20 cellular contexts compared by ENCODE assay signal in genomic region chr1:117670996-117671780, GRCh38.
A peak's percentile ranks its signal among the peaks of the same experiment; 100 is the strongest.
DNase-seq lines count a peak whose midpoint lies in the region; ATAC-seq and TF ChIP-seq lines count a peak whose summit lies in the region.
"Had no signal": no experiment of that assay in that cellular context is flagged by ENCODE, and none has a peak within 500 bp of the region (broad histone marks: within the 10 kb centered on the region; RNA-seq: fewer than 3 reads in every experiment).

No MANE protein-coding gene starts in this region.

- TF ChIP-seq CTCF in CD14-positive monocyte (IDR thresholded peaks at IDR 0.05), result no peak
- TF ChIP-seq CTCF in activated B cell treated with CpG ODN at 0.5 μM for 24 hours (IDR thresholded peaks at IDR 0.05), result no peak
- TF ChIP-seq CTCF in lower lobe of right lung (IDR thresholded peaks at IDR 0.05), result no peak
- TF ChIP-seq CTCF in activated CD8-positive, alpha-beta T cell treated with anti-CD3 and anti-CD28 coated beads for 36 hours (IDR thresholded peaks at IDR 0.05), result no peak

- H3K27ac Mint-ChIP-seq in CD14-positive monocyte, result peak overlapping the region in 3 of 7 donors; percentile 12 to 64 (median 41)
- H3K27ac Mint-ChIP-seq in IgD-negative memory B cell, result peak overlapping the region in 1 of 3 donors; percentile 31
- peak overlapping the region; percentile 82 for H3K27ac Mint-ChIP-seq in activated B cell treated with CpG ODN at 0.5 μM for 24 hours
- no peak overlapping the region for H3K27ac Mint-ChIP-seq in activated CD8-positive, alpha-beta T cell treated with anti-CD3 and anti-CD28 coated beads for 36 hours
- H3K27ac Mint-ChIP-seq: activated CD4-positive, alpha-beta memory T cell treated with anti-CD3 and anti-CD28 coated beads, Interleukin-2, amount 10 ng/mL, durations not matched to agents 7 days and 5 days; activated T-cell treated with anti-CD3 and anti-CD28 coated beads, Interleukin-2, amount 50 U/mL, for 24 hours; CD8-positive, alpha-beta T cell had no signal

- H3K9me3 ChIP-seq in lower lobe of right lung, result no peaks in the 10 kb centered on the region
- H3K9me3 ChIP-seq: spleen, upper lobe of left lung had no signal

- no peaks in the 10 kb centered on the region for H3K36me3 ChIP-seq in lower lobe of right lung
- H3K36me3 ChIP-seq: spleen, upper lobe of left lung had no signal

- H3K27me3 Mint-ChIP-seq in CD14-positive monocyte (ENCODE audit: low read depth in 3 of 3) (peaks cover 0 to 2% (median 2%) of the 10 kb centered on the region in 3 donors), IgD-negative memory B cell (no peaks in the 10 kb centered on the region), activated B cell treated with CpG ODN at 0.5 μM for 24 hours (no peaks in the 10 kb centered on the region)
- peaks cover 36% of the 10 kb centered on the region for H3K27me3 Mint-ChIP-seq in activated CD8-positive, alpha-beta T cell treated with anti-CD3 and anti-CD28 coated beads for 36 hours
- H3K27me3 Mint-ChIP-seq: activated CD4-positive, alpha-beta memory T cell treated with anti-CD3 and anti-CD28 coated beads, Interleukin-2, amount 10 ng/mL, durations not matched to agents 7 days and 5 days; central memory CD8-positive, alpha-beta T cell had no signal

- CTCF ChIA-PET in activated B cell treated with CpG ODN at 0.5 μM for 24 hours (lab: Charles Lee), result interaction anchor here (0.8 to 9.0 kb wide), 7 partner anchors 9 to 159 kb away, joined by 3 to 211 read pairs (median 4); partner anchors contain the start of gene TENT5C
- CTCF ChIA-PET in activated CD8-positive, alpha-beta T cell treated with anti-CD3 and anti-CD28 coated beads for 36 hours (lab: Charles Lee), result interaction anchor here (1.4 to 7.0 kb wide), 5 partner anchors 12 to 137 kb away, joined by 4 to 40 read pairs (median 6); no protein-coding TSS in a partner anchor

- peak overlapping the region; percentile 14 to 39 for H3K4me3 Mint-ChIP-seq in CD14-positive monocyte
- H3K4me3 Mint-ChIP-seq in IgD-negative memory B cell, result peak overlapping the region in 3 of 4 donors; percentile 21 to 88 (median 55)
- H3K4me3 Mint-ChIP-seq in activated B cell treated with CpG ODN at 0.5 μM for 24 hours, result peak overlapping the region; percentile 17
- no peak overlapping the region for H3K4me3 Mint-ChIP-seq in activated CD8-positive, alpha-beta T cell treated with anti-CD3 and anti-CD28 coated beads for 36 hours
- H3K4me3 Mint-ChIP-seq: activated CD4-positive, alpha-beta memory T cell treated with anti-CD3 and anti-CD28 coated beads, Interleukin-2, amount 10 ng/mL, durations not matched to agents 7 days and 5 days; activated T-cell treated with anti-CD3 and anti-CD28 coated beads, Interleukin-2, amount 50 U/mL, for 24 hours; CD8-positive, alpha-beta T cell; central memory CD8-positive, alpha-beta T cell; neural crest cell had no signal

- H3K27me3 ChIP-seq in lower lobe of right lung (ENCODE audit: low read depth), result no peaks in the 10 kb centered on the region
- H3K27me3 ChIP-seq: spleen, upper lobe of left lung had no signal

- DNase-seq in CD14-positive monocyte (ENCODE audit: low spot score) (no peak), activated B cell treated with CpG ODN at 0.5 μM for 24 hours (no peak), lower lobe of right lung (no peak), NCI-H226 (no peak), NCI-H2081 treated with DMSO at 0.1 percent for 48 hours (lab: John Stamatoyannopoulos, UW) (no peak)
- DNase-seq in activated CD8-positive, alpha-beta T cell treated with anti-CD3 and anti-CD28 coated beads for 36 hours, result no peak
- DNase-seq: activated CD4-positive, alpha-beta memory T cell treated with anti-CD3 and anti-CD28 coated beads, Interleukin-2, amount 10 ng/mL, durations not matched to agents 7 days and 5 days; activated naive CD4-positive, alpha-beta T cell; activated T-cell treated with anti-CD3 and anti-CD28 coated beads, Interleukin-2, amount 50 U/mL, for 24 hours; effector CD8-positive, alpha-beta T cell; NCI-H1436; spleen; stimulated activated CD4-positive, alpha-beta T cell treated with anti-CD3 and anti-CD28 coated beads, Interleukin-4, amount 100 ng/mL, for 24 hours; T-helper 2 cell had no signal

- no peak overlapping the region for H3K4me3 ChIP-seq in lower lobe of right lung
- H3K4me3 ChIP-seq: spleen, upper lobe of left lung had no signal

- no peaks in the 10 kb centered on the region for H3K9me3 Mint-ChIP-seq in CD14-positive monocyte
- H3K9me3 Mint-ChIP-seq in IgD-negative memory B cell, result no peaks in the 10 kb centered on the region
- no peaks in the 10 kb centered on the region for H3K9me3 Mint-ChIP-seq in activated B cell treated with CpG ODN at 0.5 μM for 24 hours
- no peaks in the 10 kb centered on the region for H3K9me3 Mint-ChIP-seq in activated CD8-positive, alpha-beta T cell treated with anti-CD3 and anti-CD28 coated beads for 36 hours
- H3K9me3 Mint-ChIP-seq: activated T-cell treated with anti-CD3 and anti-CD28 coated beads, Interleukin-2, amount 50 U/mL, for 24 hours; CD8-positive, alpha-beta T cell; central memory CD8-positive, alpha-beta T cell; neural crest cell had no signal

- no peaks in the 10 kb centered on the region for H3K36me3 Mint-ChIP-seq in CD14-positive monocyte
- H3K36me3 Mint-ChIP-seq in IgD-negative memory B cell, result peaks cover 2% of the 10 kb centered on the region
- H3K36me3 Mint-ChIP-seq in activated B cell treated with CpG ODN at 0.5 μM for 24 hours (ENCODE audit: low read depth), result no peaks in the 10 kb centered on the region
- H3K36me3 Mint-ChIP-seq in activated CD8-positive, alpha-beta T cell treated with anti-CD3 and anti-CD28 coated beads for 36 hours (ENCODE audit: low read depth), result no peaks in the 10 kb centered on the region
- H3K36me3 Mint-ChIP-seq: CD8-positive, alpha-beta T cell had no signal

- peak overlapping the region; percentile 41 for H3K27ac ChIP-seq in lower lobe of right lung
- H3K27ac ChIP-seq: upper lobe of left lung had no signal

- H3K4me1 ChIP-seq in lower lobe of right lung, result peaks cover 13% of the 10 kb centered on the region

- ATAC-seq in activated B cell treated with CpG ODN at 0.5 μM for 24 hours (ENCODE audit: low read depth), result no peak
- ATAC-seq in lower lobe of right lung, result no peak
- no peak for ATAC-seq in HG03442 (IDR thresholded peaks at IDR 0.05; ENCODE audit: unreplicated experiment)
- no peak for ATAC-seq in activated CD8-positive, alpha-beta T cell treated with anti-CD3 and anti-CD28 coated beads for 36 hours
- ATAC-seq: CD8-positive, alpha-beta T cell had no signal

- H3K4me1 Mint-ChIP-seq in CD14-positive monocyte (peaks cover 19% of the 10 kb centered on the region), IgD-negative memory B cell (peaks cover 35 to 37% (median 35%) of the 10 kb centered on the region in 3 donors), activated B cell treated with CpG ODN at 0.5 μM for 24 hours (peaks cover 69% of the 10 kb centered on the region)
- H3K4me1 Mint-ChIP-seq in activated CD8-positive, alpha-beta T cell treated with anti-CD3 and anti-CD28 coated beads for 36 hours (ENCODE audit: low read depth), result peaks cover 14% of the 10 kb centered on the region

- POLR2A ChIA-PET in activated B cell treated with CpG ODN at 0.5 μM for 24 hours (lab: Charles Lee), result interaction anchor here (0.6 to 38.9 kb wide), 5 partner anchors 12 to 136 kb away, joined by 3 to 1269 read pairs (median 15); partner anchors contain the start of gene TENT5C
- POLR2A ChIA-PET in activated CD8-positive, alpha-beta T cell treated with anti-CD3 and anti-CD28 coated beads for 36 hours (lab: Charles Lee), result no interaction called here

- intact Hi-C loops in CD14-positive monocyte (cut with micrococcal nuclease) (no loop called here), activated B cell treated with CpG ODN at 0.5 μM for 24 hours (cut with micrococcal nuclease) (loop anchor here (5.0 to 10.0 kb wide), 4 partner anchors 34 to 609 kb away; partner anchors contain the start of genes GDAP2, TTF2 and WDR3), lower lobe of right lung (cut with DNase I) (no loop called here)
- intact Hi-C loops in activated CD8-positive, alpha-beta T cell treated with anti-CD3 and anti-CD28 coated beads for 36 hours (cut with micrococcal nuclease), result loop anchor here (5.0 kb wide), 1 partner anchor 134 kb away; no protein-coding TSS in a partner anchor

Comparison
In these comparisons a context has a peak if more than half of its experiments do, and no peak if none do; other contexts are left out.
1. intact Hi-C loops: an anchor here in activated B cell treated with CpG ODN at 0.5 μM for 24 hours (5.0 to 10.0 kb wide) and activated CD8-positive, alpha-beta T cell treated with anti-CD3 and anti-CD28 coated beads for 36 hours (5.0 kb wide); none called in CD14-positive monocyte and lower lobe of right lung.